26 cellular contexts compared by ENCODE assay signal in the genomic region with DNA sequence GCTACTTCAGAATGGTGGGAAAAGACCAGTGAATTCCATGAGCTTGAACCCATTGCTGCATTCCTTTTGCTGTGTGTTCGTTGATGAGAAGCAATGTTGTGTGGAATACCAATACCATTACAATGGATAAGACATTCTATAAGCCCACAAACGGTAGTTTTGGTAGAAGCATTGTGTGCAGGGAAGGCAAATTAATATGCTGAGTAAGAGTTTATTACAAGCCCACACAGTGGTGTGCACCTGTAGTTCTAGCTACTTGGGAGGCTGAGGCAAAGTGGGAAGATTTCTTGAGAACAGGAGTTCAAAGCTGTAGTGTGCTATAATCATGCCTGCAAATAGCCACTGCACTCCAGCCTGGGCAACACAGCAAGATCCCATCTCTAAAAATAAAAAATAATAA.
"Had no signal": no experiment of that assay in that cellular context is flagged by ENCODE, and none has a peak within 500 bp of the region (broad histone marks: within the 10 kb centered on the region; RNA-seq: fewer than 3 reads in every experiment).

No MANE protein-coding gene starts in this region.

- H3K4me1 ChIP-seq: colonic mucosa, esophagus squamous epithelium, gastrocnemius medialis, heart right ventricle, left lung, lower lobe of right lung had no signal

- H3K4me3 ChIP-seq: colonic mucosa, esophagus squamous epithelium, gastrocnemius medialis, heart right ventricle, left lung, lower lobe of right lung had no signal

- H3K27ac Mint-ChIP-seq: dendritic cell treated with granulocyte-macrophage colony-stimulating factor and Interleukin-4, amounts not matched to agents 40 ng/mL and 50 ng/mL, for 4 days; effector memory CD8-positive, alpha-beta T cell; endodermal cell had no signal

- H3K4me3 Mint-ChIP-seq: dendritic cell treated with granulocyte-macrophage colony-stimulating factor and Interleukin-4, amounts not matched to agents 40 ng/mL and 50 ng/mL, for 4 days; effector memory CD8-positive, alpha-beta T cell; endodermal cell had no signal

- H3K36me3 ChIP-seq: colonic mucosa, esophagus squamous epithelium, gastrocnemius medialis, heart right ventricle, left lung, lower lobe of right lung had no signal

- ATAC-seq: effector memory CD8-positive, alpha-beta T cell; esophagus mucosa; gastrocnemius medialis; heart right ventricle; left cardiac atrium; left lung; left ventricle myocardium superior; lower lobe of right lung had no signal

- DNase-seq: colonic mucosa; cortex of kidney; effector CD8-positive, alpha-beta T cell; effector memory CD8-positive, alpha-beta T cell; endodermal cell; erythroblast; esophagus squamous epithelium; foreskin fibroblast; foreskin melanocyte; gastrocnemius medialis; glutamatergic neuron; head of caudate nucleus; heart right ventricle; hippocampal formation; left cardiac atrium; left lung; left ventricle myocardium superior; lower lobe of right lung; mesenchymal stem cell; midbrain had no signal

- H3K27me3 Mint-ChIP-seq: dendritic cell treated with granulocyte-macrophage colony-stimulating factor and Interleukin-4, amounts not matched to agents 40 ng/mL and 50 ng/mL, for 4 days had no signal

- H3K27ac ChIP-seq: colonic mucosa, epithelial cell of prostate, esophagus squamous epithelium, gastrocnemius medialis, heart right ventricle, left lung, lower lobe of right lung had no signal

- H3K9me3 Mint-ChIP-seq: dendritic cell treated with granulocyte-macrophage colony-stimulating factor and Interleukin-4, amounts not matched to agents 40 ng/mL and 50 ng/mL, for 4 days; effector memory CD8-positive, alpha-beta T cell; endodermal cell had no signal

- H3K4me1 Mint-ChIP-seq: endodermal cell had no signal

- H3K9me3 ChIP-seq: colonic mucosa, esophagus squamous epithelium, gastrocnemius medialis, heart right ventricle, left lung, lower lobe of right lung had no signal

- H3K27me3 ChIP-seq: colonic mucosa, esophagus squamous epithelium, gastrocnemius medialis, left lung had no signal

- FAIRE-seq: endometrium, islet of Langerhans, keratinocyte had no signal
